Comparison of ENCODE assay signal across 1 cellular context in the genomic region with DNA sequence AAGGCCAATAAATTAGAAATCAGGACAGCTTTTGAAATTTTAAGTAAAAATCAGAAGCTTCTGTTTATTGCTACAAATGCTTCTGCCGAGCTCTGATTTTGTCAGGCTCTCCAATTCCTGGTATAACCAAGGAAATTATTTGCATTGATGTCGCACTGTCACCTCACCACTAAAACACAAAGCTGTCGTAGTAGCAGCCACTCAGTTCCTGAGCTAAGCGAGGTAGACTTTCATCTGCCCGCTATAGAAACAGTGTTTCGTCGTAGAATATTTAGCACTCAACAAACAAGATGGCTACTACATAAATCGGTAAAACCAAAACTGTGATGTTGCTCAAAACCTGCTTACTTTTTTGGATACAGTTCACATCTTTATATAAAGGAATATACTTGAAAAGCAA.
TF ChIP-seq lines count a peak whose summit lies in the region.

No MANE protein-coding gene starts in this region.

TF ChIP-seq in WTC11, 78 proteins besides CTCF, POLR2A, EP300 and RAD21:
- TF ChIP-seq MYBL2 (CRISPR knock-in tag; IDR thresholded peaks at IDR 0.05) (no peak), NFYB (CRISPR knock-in tag; conservative IDR thresholded peaks at IDR 0.05; ENCODE audit: low read depth) (no peak), IRF2 (CRISPR knock-in tag; IDR thresholded peaks at IDR 0.05; ENCODE audit: borderline replicate concordance, low read depth) (no peak), EMX1 (CRISPR knock-in tag; IDR thresholded peaks at IDR 0.05) (no peak), ZNF396 (CRISPR knock-in tag; IDR thresholded peaks at IDR 0.05; ENCODE audit: borderline replicate concordance) (no peak), NR1H2 (CRISPR knock-in tag; IDR thresholded peaks at IDR 0.05) (no peak), ZNF317 (CRISPR knock-in tag; IDR thresholded peaks at IDR 0.05; ENCODE audit: borderline replicate concordance, low read depth) (no peak), TEAD1 (CRISPR knock-in tag; IDR thresholded peaks at IDR 0.05) (no peak), MAX (CRISPR knock-in tag; IDR thresholded peaks at IDR 0.05) (no peak)
